ENCODE assay signal across 1 cellular context in genomic region chr18:35291166-35291565, GRCh38.
TF ChIP-seq lines count a peak whose summit lies in the region.

No MANE protein-coding gene starts in this region.

TF ChIP-seq in HCT116, 20 proteins besides CTCF, POLR2A, EP300 and RAD21 (continued from another document):
- no peak for TF ChIP-seq EZH2 (IDR thresholded peaks at IDR 0.05)
- TF ChIP-seq SP1 (IDR thresholded peaks at IDR 0.05; ENCODE audit: low read depth) = no peak
TF ChIP-seq in HCT116: peak in this region for 0.
